ENCODE assay signal across 11 cellular contexts in genomic region chr6:106181664-106182418, GRCh38.
A peak's percentile ranks its signal among the peaks of the same experiment; 100 is the strongest.
DNase-seq lines count a peak whose midpoint lies in the region; ATAC-seq and TF ChIP-seq lines count a peak whose summit lies in the region.
"Had no signal": no experiment of that assay in that cellular context is flagged by ENCODE, and none has a peak within 500 bp of the region (broad histone marks: within the 10 kb centered on the region; RNA-seq: fewer than 3 reads in every experiment).

No MANE protein-coding gene starts in this region.

- H3K4me1 ChIP-seq in vagina = no peaks in the 10 kb centered on the region

- peak overlapping the region; percentile 8 for H3K27ac Mint-ChIP-seq in activated CD8-positive, alpha-beta T cell treated with anti-CD3 and anti-CD28 coated beads for 36 hours
- no peak overlapping the region for H3K27ac Mint-ChIP-seq in activated CD8-positive, alpha-beta T cell treated with anti-CD3 and anti-CD28 coated beads, Interleukin-2, amount 10 ng/mL, durations not matched to agents 7 days and 5 days
- H3K27ac Mint-ChIP-seq in activated naive CD8-positive, alpha-beta T cell treated with anti-CD3 and anti-CD28 coated beads, Interleukin-2, amount 50 U/mL, for 24 hours = peak overlapping the region; percentile 53

- TF ChIP-seq POLR2A in vagina (IDR thresholded peaks at IDR 0.05) = no peak

- H3K9me3 Mint-ChIP-seq in activated CD8-positive, alpha-beta T cell treated with anti-CD3 and anti-CD28 coated beads for 36 hours = no peaks in the 10 kb centered on the region
- no peaks in the 10 kb centered on the region for H3K9me3 Mint-ChIP-seq in activated CD8-positive, alpha-beta T cell treated with anti-CD3 and anti-CD28 coated beads, Interleukin-2, amount 10 ng/mL, durations not matched to agents 7 days and 5 days (ENCODE audit: insufficient read depth)
- H3K9me3 Mint-ChIP-seq in activated naive CD8-positive, alpha-beta T cell treated with anti-CD3 and anti-CD28 coated beads, Interleukin-2, amount 50 U/mL, for 24 hours = no peaks in the 10 kb centered on the region
- H3K9me3 Mint-ChIP-seq: neural crest cell had no signal

- CTCF ChIA-PET in activated CD8-positive, alpha-beta T cell treated with anti-CD3 and anti-CD28 coated beads for 36 hours (lab: Charles Lee) = interaction anchor here (0.8 to 2.8 kb wide), 7 partner anchors 9 to 95 kb away, joined by 3 to 13 read pairs (median 4); partner anchors contain the start of gene PRDM1
- CTCF ChIA-PET in activated CD8-positive, alpha-beta T cell treated with anti-CD3 and anti-CD28 coated beads, Interleukin-2, amount 10 ng/mL, durations not matched to agents 7 days and 5 days (lab: Charles Lee) = interaction anchor here (0.7 to 3.3 kb wide), 12 partner anchors 11 to 95 kb away, joined by 3 to 18 read pairs (median 4); no protein-coding TSS in a partner anchor

- no peak overlapping the region for H3K4me3 Mint-ChIP-seq in activated CD8-positive, alpha-beta T cell treated with anti-CD3 and anti-CD28 coated beads for 36 hours
- no peak overlapping the region for H3K4me3 Mint-ChIP-seq in activated CD8-positive, alpha-beta T cell treated with anti-CD3 and anti-CD28 coated beads, Interleukin-2, amount 10 ng/mL, durations not matched to agents 7 days and 5 days
- H3K4me3 Mint-ChIP-seq in activated naive CD8-positive, alpha-beta T cell treated with anti-CD3 and anti-CD28 coated beads, Interleukin-2, amount 50 U/mL, for 24 hours = no peak overlapping the region
- H3K4me3 Mint-ChIP-seq: neural crest cell had no signal

- intact Hi-C loops in activated CD8-positive, alpha-beta T cell treated with anti-CD3 and anti-CD28 coated beads for 36 hours (cut with micrococcal nuclease) = no loop called here
- intact Hi-C loops in vagina (cut with DNase I) = no loop called here

- peaks cover 16% of the 10 kb centered on the region for H3K36me3 Mint-ChIP-seq in activated CD8-positive, alpha-beta T cell treated with anti-CD3 and anti-CD28 coated beads for 36 hours (ENCODE audit: low read depth)
- peaks cover 43% of the 10 kb centered on the region for H3K36me3 Mint-ChIP-seq in activated CD8-positive, alpha-beta T cell treated with anti-CD3 and anti-CD28 coated beads, Interleukin-2, amount 10 ng/mL, durations not matched to agents 7 days and 5 days (ENCODE audit: low read depth)
- H3K36me3 Mint-ChIP-seq in activated naive CD8-positive, alpha-beta T cell treated with anti-CD3 and anti-CD28 coated beads, Interleukin-2, amount 50 U/mL, for 24 hours (ENCODE audit: low read depth) = peaks cover 9% of the 10 kb centered on the region

- peak; percentile 40 for ATAC-seq in activated CD8-positive, alpha-beta T cell treated with anti-CD3 and anti-CD28 coated beads for 36 hours
- no peak for ATAC-seq in activated CD8-positive, alpha-beta T cell treated with anti-CD3 and anti-CD28 coated beads, Interleukin-2, amount 10 ng/mL, durations not matched to agents 7 days and 5 days
- peak; percentile 40 for ATAC-seq in HG03175 (IDR thresholded peaks at IDR 0.05; ENCODE audit: unreplicated experiment)
- peak; percentile 42 for ATAC-seq in activated naive CD8-positive, alpha-beta T cell treated with anti-CD3 and anti-CD28 coated beads, Interleukin-2, amount 50 U/mL, for 24 hours
- ATAC-seq in stimulated activated naive CD8-positive, alpha-beta T cell treated with anti-CD3 and anti-CD28 coated beads, Interleukin-15, Interleukin-2, amounts not matched to agents 100 U/mL and 50 U/mL, for 24 hours = peak; percentile 36

- H3K36me3 ChIP-seq in vagina = no peaks in the 10 kb centered on the region

- DNase-seq in activated CD8-positive, alpha-beta T cell treated with anti-CD3 and anti-CD28 coated beads for 36 hours = no peak
- DNase-seq in activated CD8-positive, alpha-beta T cell treated with anti-CD3 and anti-CD28 coated beads, Interleukin-2, amount 10 ng/mL, durations not matched to agents 7 days and 5 days = no peak
- no peak for DNase-seq in activated naive CD8-positive, alpha-beta T cell treated with anti-CD3 and anti-CD28 coated beads, Interleukin-2, amount 50 U/mL, for 24 hours
- DNase-seq in stimulated activated naive CD8-positive, alpha-beta T cell treated with anti-CD3 and anti-CD28 coated beads, Interleukin-15, Interleukin-2, amounts not matched to agents 100 U/mL and 50 U/mL, for 24 hours = no peak
- DNase-seq in vagina (ENCODE audit: extremely low spot score in 2 of 2) = no peak
- DNase-seq in stimulated activated CD8-positive, alpha-beta memory T cell treated with anti-CD3 and anti-CD28 coated beads, Interleukin-4, amount 100 ng/mL, for 48 hours = no peak
- DNase-seq in DMS53 (lab: John Stamatoyannopoulos, UW) = no peak
- DNase-seq: effector CD4-positive, alpha-beta T cell had no signal

- POLR2A ChIA-PET in activated CD8-positive, alpha-beta T cell treated with anti-CD3 and anti-CD28 coated beads for 36 hours (lab: Charles Lee) = interaction anchor here (0.8 to 2.4 kb wide), 6 partner anchors 10 to 70 kb away, joined by 3 to 16 read pairs (median 6); no protein-coding TSS in a partner anchor
- POLR2A ChIA-PET in activated CD8-positive, alpha-beta T cell treated with anti-CD3 and anti-CD28 coated beads, Interleukin-2, amount 10 ng/mL, durations not matched to agents 7 days and 5 days (lab: Charles Lee) = interaction anchor here (1.3 to 2.2 kb wide), 3 partner anchors 18 to 83 kb away, joined by 3 to 10 read pairs (median 5); no protein-coding TSS in a partner anchor

- no peak overlapping the region for H3K4me3 ChIP-seq in vagina

- no peaks in the 10 kb centered on the region for H3K9me3 ChIP-seq in vagina

- H3K27me3 ChIP-seq in vagina = no peaks in the 10 kb centered on the region

- H3K27ac ChIP-seq in vagina = no peak overlapping the region
- H3K27ac ChIP-seq: HL-60 had no signal

- peaks cover 2% of the 10 kb centered on the region for H3K27me3 Mint-ChIP-seq in activated CD8-positive, alpha-beta T cell treated with anti-CD3 and anti-CD28 coated beads for 36 hours
- H3K27me3 Mint-ChIP-seq in activated CD8-positive, alpha-beta T cell treated with anti-CD3 and anti-CD28 coated beads, Interleukin-2, amount 10 ng/mL, durations not matched to agents 7 days and 5 days (ENCODE audit: low read depth) = no peaks in the 10 kb centered on the region
- peaks cover 2% of the 10 kb centered on the region for H3K27me3 Mint-ChIP-seq in activated naive CD8-positive, alpha-beta T cell treated with anti-CD3 and anti-CD28 coated beads, Interleukin-2, amount 50 U/mL, for 24 hours

- H3K4me1 Mint-ChIP-seq in activated CD8-positive, alpha-beta T cell treated with anti-CD3 and anti-CD28 coated beads for 36 hours (ENCODE audit: low read depth) = peaks cover 53% of the 10 kb centered on the region
- peaks cover 48% of the 10 kb centered on the region for H3K4me1 Mint-ChIP-seq in activated CD8-positive, alpha-beta T cell treated with anti-CD3 and anti-CD28 coated beads, Interleukin-2, amount 10 ng/mL, durations not matched to agents 7 days and 5 days (ENCODE audit: low read depth)
- peaks cover 44% of the 10 kb centered on the region for H3K4me1 Mint-ChIP-seq in activated naive CD8-positive, alpha-beta T cell treated with anti-CD3 and anti-CD28 coated beads, Interleukin-2, amount 50 U/mL, for 24 hours
- H3K4me1 Mint-ChIP-seq: neural crest cell had no signal

- TF ChIP-seq CTCF in activated CD8-positive, alpha-beta T cell treated with anti-CD3 and anti-CD28 coated beads for 36 hours (IDR thresholded peaks at IDR 0.05) = no peak
- TF ChIP-seq CTCF in vagina (IDR thresholded peaks at IDR 0.05) = no peak
